ENCODE assay signal across 21 cellular contexts in the genomic region with DNA sequence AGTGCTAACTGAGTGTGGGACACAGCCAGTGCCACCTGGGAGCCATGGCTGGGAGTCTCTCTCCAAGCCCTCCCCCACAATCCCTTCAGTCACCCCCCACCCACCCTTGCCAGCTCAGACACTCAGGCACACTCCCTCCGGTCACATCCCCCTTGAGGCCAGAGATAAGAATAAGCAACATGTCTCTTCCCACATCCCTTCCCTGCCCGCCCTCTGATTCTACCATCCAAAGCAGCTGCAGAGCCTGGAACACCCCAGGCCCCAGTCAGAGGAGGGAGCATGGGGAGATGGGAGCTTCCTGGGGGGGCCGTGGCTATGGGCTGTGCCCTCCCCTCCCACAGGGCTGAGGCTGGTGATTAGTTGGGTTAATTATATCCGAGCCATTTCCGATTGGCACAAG. TPM values are rescaled to one million over a fixed set of nuclear protein-coding genes. Genes with fewer than 3 reads are reported as not detected.
A peak's percentile ranks its signal among the peaks of the same experiment; 100 is the strongest.
DNase-seq lines count a peak whose midpoint lies in the region; ATAC-seq and TF ChIP-seq lines count a peak whose summit lies in the region.
"Had no signal": no experiment of that assay in that cellular context is flagged by ENCODE, and none has a peak within 500 bp of the region (broad histone marks: within the 10 kb centered on the region; RNA-seq: fewer than 3 reads in every experiment).

No MANE protein-coding gene starts in this region.

- H3K4me1 ChIP-seq in OCI-LY7 (ENCODE audit: insufficient read depth, low read length, poor library complexity, severe bottlenecking) (peaks cover 21% of the 10 kb centered on the region), mesendoderm (ENCODE audit: control insufficient read depth, low read depth, low read length) (no peaks in the 10 kb centered on the region)
- H3K4me1 ChIP-seq: ascending aorta had no signal

- H3K4me2 ChIP-seq in OCI-LY7 (ENCODE audit: low read length) (peak overlapping the region; percentile 68), mesendoderm (ENCODE audit: low read length) (no peak overlapping the region)

- H3K23ac ChIP-seq in mesendoderm (ENCODE audit: low read length) = no peak overlapping the region

- peak overlapping the region; percentile 79 for H3K56ac ChIP-seq in mesendoderm (ENCODE audit: low read length)

- H2BK120ac ChIP-seq in mesendoderm (ENCODE audit: low read depth, low read length) = no peak overlapping the region

- peak overlapping the region; percentile 60; the same call in 1 of the 2 replicates for H2AFZ ChIP-seq in OCI-LY7 (ENCODE audit: low read length)

- no TSS peak for BruUV-seq in OCI-LY7 (replicated peaks; lab: Mats Ljungman, UMichigan)

- H3K9me3 Mint-ChIP-seq in stimulated activated memory B cell treated with anti-CD40 and anti-IgM and Interleukin-4, amounts not matched to agents 10 μg/mL and 1 μg/mL and 100 μg/mL, for 72 hours = no peaks in the 10 kb centered on the region
- H3K9me3 Mint-ChIP-seq: effector memory CD8-positive, alpha-beta T cell; natural killer cell; stimulated activated naive B cell treated with anti-CD40 and anti-IgM and Interleukin-4, amounts not matched to agents 10 μg/mL and 1 μg/mL and 100 μg/mL, for 72 hours had no signal

- H3K36me3 ChIP-seq in H7 (replicated peaks; ENCODE audit: control insufficient read depth, insufficient read depth, low read length) (no peaks in the 10 kb centered on the region), OCI-LY7 (ENCODE audit: insufficient read depth, low read length) (no peaks in the 10 kb centered on the region), mesendoderm (ENCODE audit: control insufficient read depth, insufficient read depth, low read length) (no peaks in the 10 kb centered on the region)
- H3K36me3 ChIP-seq: ascending aorta, HAP-1 had no signal

- H3K9me2 ChIP-seq in OCI-LY7 (ENCODE audit: insufficient read depth, low read length) = no peaks in the 10 kb centered on the region

- H3K4me3 Mint-ChIP-seq in stimulated activated memory B cell treated with anti-CD40 and anti-IgM and Interleukin-4, amounts not matched to agents 10 μg/mL and 1 μg/mL and 100 μg/mL, for 72 hours = no peak overlapping the region
- H3K4me3 Mint-ChIP-seq: natural killer cell had no signal

- H3K4me3 ChIP-seq in H7 (ENCODE audit: insufficient read depth, low read depth, low read length) (no peak overlapping the region), OCI-LY7 (ENCODE audit: low read depth, low read length, poor library complexity, severe bottlenecking) (peak overlapping the region; percentile 51), mesendoderm (ENCODE audit: low read length) (no peak overlapping the region)
- H3K4me3 ChIP-seq: HAP-1 had no signal

- peak overlapping the region; percentile 57 for H3K9ac ChIP-seq in mesendoderm (ENCODE audit: low read length)

- no peaks in the 10 kb centered on the region for H4K20me1 ChIP-seq in OCI-LY7 (ENCODE audit: insufficient read depth, low read length)

- H3K79me2 ChIP-seq in OCI-LY7 (ENCODE audit: insufficient read depth, low read depth, low read length) (no peaks in the 10 kb centered on the region), mesendoderm (ENCODE audit: control insufficient read depth, insufficient read depth, low read length) (no peaks in the 10 kb centered on the region)

- H3K18ac ChIP-seq in mesendoderm (ENCODE audit: low read length) = no peak overlapping the region

- H3K27me3 Mint-ChIP-seq in stimulated activated memory B cell treated with anti-CD40 and anti-IgM and Interleukin-4, amounts not matched to agents 10 μg/mL and 1 μg/mL and 100 μg/mL, for 72 hours = no peaks in the 10 kb centered on the region

- peak overlapping the region; percentile 91 for H3K27ac Mint-ChIP-seq in stimulated activated memory B cell treated with anti-CD40 and anti-IgM and Interleukin-4, amounts not matched to agents 10 μg/mL and 1 μg/mL and 100 μg/mL, for 72 hours

- no peak overlapping the region for H4K8ac ChIP-seq in mesendoderm (ENCODE audit: low read depth, low read length)

- H2BK5ac ChIP-seq in mesendoderm (ENCODE audit: low read length) = no peak overlapping the region

- H3K36me3 Mint-ChIP-seq in stimulated activated memory B cell treated with anti-CD40 and anti-IgM and Interleukin-4, amounts not matched to agents 10 μg/mL and 1 μg/mL and 100 μg/mL, for 72 hours = no peaks in the 10 kb centered on the region
- H3K36me3 Mint-ChIP-seq: natural killer cell; stimulated activated naive B cell treated with anti-CD40 and anti-IgM and Interleukin-4, amounts not matched to agents 10 μg/mL and 1 μg/mL and 100 μg/mL, for 72 hours had no signal

- CTCF ChIA-PET in OCI-LY7 (lab: Charles Lee; ENCODE audit: unreplicated experiment) (interaction anchor here (0.6 kb wide), 1 partner anchor 240 kb away, joined by 4 read pairs; no protein-coding TSS in a partner anchor), RWPE1 (lab: Yijun Ruan, JAX) (interaction anchor here (1.5 kb wide), 1 partner anchor 95 kb away, joined by 4 read pairs; no protein-coding TSS in a partner anchor)

- TF ChIP-seq CTCF in OCI-LY7 (conservative IDR thresholded peaks at IDR 0.05; ENCODE audit: low read length) (no peak), RWPE1 (conservative IDR thresholded peaks at IDR 0.05; ENCODE audit: low read depth) (no peak)

- peak overlapping the region; percentile 61 for H3K4ac ChIP-seq in mesendoderm (ENCODE audit: low read depth, low read length)

- no peak overlapping the region for H2BK15ac ChIP-seq in mesendoderm (replicated peaks; ENCODE audit: low read depth)

- H4K5ac ChIP-seq in mesendoderm (ENCODE audit: low read length) = no peak overlapping the region

- H3K4me1 Mint-ChIP-seq in stimulated activated memory B cell treated with anti-CD40 and anti-IgM and Interleukin-4, amounts not matched to agents 10 μg/mL and 1 μg/mL and 100 μg/mL, for 72 hours = peaks cover 13% of the 10 kb centered on the region

- no peak overlapping the region for H2AK5ac ChIP-seq in mesendoderm (ENCODE audit: low read length)

- ATAC-seq in stimulated activated memory B cell treated with anti-CD40 and anti-IgM and Interleukin-4, amounts not matched to agents 10 μg/mL and 1 μg/mL and 100 μg/mL, for 72 hours = no peak
- ATAC-seq in GM19035 (IDR thresholded peaks at IDR 0.05; ENCODE audit: unreplicated experiment) (no peak), HG03432 (IDR thresholded peaks at IDR 0.05; ENCODE audit: unreplicated experiment) (no peak)
- ATAC-seq: effector memory CD8-positive, alpha-beta T cell; natural killer cell had no signal

- H3K27ac ChIP-seq in OCI-LY7 (ENCODE audit: low read depth, low read length, poor library complexity, severe bottlenecking) (peak overlapping the region; percentile 73), mesendoderm (ENCODE audit: low read depth, low read length) (no peak overlapping the region), RWPE1 (no peak overlapping the region)
- H3K27ac ChIP-seq: ascending aorta had no signal

- POLR2A ChIA-PET in OCI-LY7 (lab: Charles Lee) = interaction anchor here (0.6 kb wide), 1 partner anchor 88 kb away, joined by 3 read pairs; no protein-coding TSS in a partner anchor
- POLR2A ChIA-PET in RWPE1 (lab: Yijun Ruan, JAX; ENCODE audit: low non-redundant PET) = no interaction called here

- WGBS in mesendoderm (ENCODE audit: extremely low coverage, insufficient coverage, low lambda C conversion rate) = no CpG with 5 or more reads among the region's 5 CpGs

- H3K9me3 ChIP-seq in OCI-LY7 (ENCODE audit: low read length) = no peaks in the 10 kb centered on the region
- H3K9me3 ChIP-seq: ascending aorta, HAP-1 had no signal

- H3K27me3 ChIP-seq in H7 (ENCODE audit: control insufficient read depth, insufficient read depth, low read length) (no peaks in the 10 kb centered on the region), mesendoderm (ENCODE audit: insufficient read depth, low read length, poor library complexity) (no peaks in the 10 kb centered on the region)
- H3K27me3 ChIP-seq: ascending aorta had no signal

- intact Hi-C loops in OCI-LY7 (cut with micrococcal nuclease; ENCODE audit: unreplicated experiment) = no loop called here

- H3K79me1 ChIP-seq in mesendoderm (ENCODE audit: low read length) = no peaks in the 10 kb centered on the region

- DNase-seq in H7 (peak; percentile 50), OCI-LY7 (ENCODE audit: low spot score) (no peak), mesendoderm (no peak), RWPE1 (ENCODE audit: low spot score) (no peak)
- DNase-seq: activated CD4-positive, alpha-beta T cell treated with anti-CD3 and anti-CD28 coated beads for 1 hour; activated naive CD4-positive, alpha-beta T cell treated with anti-CD3 and anti-CD28 coated beads, Interleukin-2, amount 50 U/mL, for 16 hours; activated T-cell treated with anti-CD3 and anti-CD28 coated beads, Interleukin-2, amount 50 U/mL, for 48 hours; COR-L47; effector memory CD8-positive, alpha-beta T cell; mammary epithelial cell; natural killer cell; NCI-H1105 treated with DMSO at 0.1 percent for 48 hours; stimulated activated CD4-positive, alpha-beta T cell treated with anti-CD3 and anti-CD28 coated beads, Interleukin-1b, Interleukin-23, amount 100 ng/mL, for 48 hours; stimulated activated naive B cell treated with anti-CD40 and anti-IgM and Interleukin-4, amounts not matched to agents 10 μg/mL and 1 μg/mL and 100 μg/mL, for 72 hours; T-helper 9 cell had no signal

RNA-seq across cellular contexts. Expression of a gene that starts 28.8 kb away (rescaled TPM):
- 1.9 and 6.7 TPM in 2 replicates for total RNA-seq in H7 (2014; rRNA removed; shearing (Covaris generic))
- 0.03 and 0.41 TPM in 2 replicates for total RNA-seq in OCI-LY7 (2014; rRNA removed; shearing (Covaris generic))
- 5.1 and 5.5 TPM in 2 replicates for total RNA-seq in OCI-LY7 (2022)
- polyA plus RNA-seq in mesendoderm (2013, experiment 1 of 2) = 0.29 TPM
- polyA plus RNA-seq in mesendoderm (2013, experiment 2 of 2) = 0.35 TPM
- total RNA-seq: ascending aorta, cerebellum, natural killer cell had no signal
